Comparison of ENCODE assay signal across 18 cellular contexts in the genomic region with DNA sequence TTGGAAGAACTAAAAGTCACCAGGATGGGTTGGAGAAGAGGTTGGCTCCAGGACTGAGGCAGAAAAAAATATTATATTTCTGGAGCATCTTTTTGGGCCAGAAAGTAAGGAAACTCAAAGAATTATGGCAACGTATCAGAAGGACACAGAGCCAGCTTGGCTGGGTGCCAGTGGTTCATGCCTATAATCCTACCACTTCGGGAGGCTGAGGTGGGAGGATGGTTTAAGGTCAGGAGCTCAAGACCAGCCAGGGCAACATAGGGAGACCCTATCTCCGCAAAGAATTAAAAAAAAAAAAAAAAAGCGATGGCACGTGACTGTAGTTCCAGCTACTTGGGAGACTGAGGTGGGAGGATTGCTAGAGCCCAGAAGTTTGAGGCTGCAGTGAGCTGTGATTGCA.
"Had no signal": no experiment of that assay in that cellular context is flagged by ENCODE, and none has a peak within 500 bp of the region (broad histone marks: within the 10 kb centered on the region; RNA-seq: fewer than 3 reads in every experiment).

No MANE protein-coding gene starts in this region.

- H3K27me3 Mint-ChIP-seq: naive thymus-derived CD8-positive, alpha-beta T cell; stimulated activated naive B cell treated with anti-CD40 and anti-IgM and Interleukin-4, amounts not matched to agents 10 μg/mL and 1 μg/mL and 100 μg/mL, for 72 hours had no signal

- H3K27ac Mint-ChIP-seq: immature natural killer cell; stimulated activated naive B cell treated with anti-CD40 and anti-IgM and Interleukin-4, amounts not matched to agents 10 μg/mL and 1 μg/mL and 100 μg/mL, for 72 hours; stimulated activated naive CD8-positive, alpha-beta T cell treated with anti-CD3 and anti-CD28 coated beads, Interleukin-15, Interleukin-2, amounts not matched to agents 100 ng/mL and 50 ng/mL, for 24 hours had no signal

- DNase-seq: cortex of kidney; effector memory CD8-positive, alpha-beta T cell; hypothalamus; immature natural killer cell; islet precursor cell; kidney glomerular epithelial cell; left colon; left ventricle myocardium inferior; mammary epithelial cell; mesendoderm; midbrain; naive thymus-derived CD8-positive, alpha-beta T cell; occipital lobe; retina; stimulated activated CD4-positive, alpha-beta T cell treated with anti-CD3 and anti-CD28 coated beads, Interleukin-4, amount 100 ng/mL, for 4 hours; stimulated activated naive B cell treated with anti-CD40 and anti-IgM and Interleukin-4, amounts not matched to agents 10 μg/mL and 1 μg/mL and 100 μg/mL, for 72 hours; upper lobe of left lung had no signal

- H3K4me3 Mint-ChIP-seq: effector memory CD8-positive, alpha-beta T cell; immature natural killer cell; naive thymus-derived CD8-positive, alpha-beta T cell; stimulated activated naive B cell treated with anti-CD40 and anti-IgM and Interleukin-4, amounts not matched to agents 10 μg/mL and 1 μg/mL and 100 μg/mL, for 72 hours; stimulated activated naive CD8-positive, alpha-beta T cell treated with anti-CD3 and anti-CD28 coated beads, Interleukin-15, Interleukin-2, amounts not matched to agents 100 ng/mL and 50 ng/mL, for 24 hours had no signal

- ATAC-seq: effector memory CD8-positive, alpha-beta T cell; left colon; naive thymus-derived CD8-positive, alpha-beta T cell; stimulated activated naive B cell treated with anti-CD40 and anti-IgM and Interleukin-4, amounts not matched to agents 10 μg/mL and 1 μg/mL and 100 μg/mL, for 72 hours had no signal

- H3K9me3 Mint-ChIP-seq: stimulated activated naive B cell treated with anti-CD40 and anti-IgM and Interleukin-4, amounts not matched to agents 10 μg/mL and 1 μg/mL and 100 μg/mL, for 72 hours had no signal
